In genomic region chr5:65924366-65925093, GRCh38 we compare ENCODE assay signal across 1 cellular context.
TF ChIP-seq lines count a peak whose summit lies in the region.

No MANE protein-coding gene starts in this region.

TF ChIP-seq in HepG2, 621 proteins besides CTCF, POLR2A, EP300 and RAD21 (continued from another document):
- TF ChIP-seq ZBTB3 (CRISPR knock-in tag; IDR thresholded peaks at IDR 0.05; ENCODE audit: borderline replicate concordance, low read depth) (0 out of 2 replicates have a peak, but pooled peaks have one; percentile 25), GABPB1 (CRISPR knock-in tag; IDR thresholded peaks at IDR 0.05) (no peak), ZBTB26 (CRISPR knock-in tag; IDR thresholded peaks at IDR 0.05; ENCODE audit: borderline replicate concordance) (no peak), ZNF143 (CRISPR knock-in tag; IDR thresholded peaks at IDR 0.05) (no peak), ELF3 (CRISPR knock-in tag; IDR thresholded peaks at IDR 0.05) (peak; percentile 9; the same call in 1 of the 2 replicates), ZBTB20 (CRISPR knock-in tag; IDR thresholded peaks at IDR 0.05; ENCODE audit: borderline replicate concordance, low read depth) (no peak), HOXA3 (CRISPR knock-in tag; IDR thresholded peaks at IDR 0.05) (no peak), EHMT2 (IDR thresholded peaks at IDR 0.05; ENCODE audit: borderline replicate concordance, low read depth, low read length) (no peak), ZNF431 (CRISPR knock-in tag; IDR thresholded peaks at IDR 0.05; ENCODE audit: borderline replicate concordance, low read depth) (no peak), SOX6 (IDR thresholded peaks at IDR 0.05) (no peak), SOX6 (CRISPR knock-in tag; IDR thresholded peaks at IDR 0.05) (no peak), TFDP1 (CRISPR knock-in tag; IDR thresholded peaks at IDR 0.05; ENCODE audit: borderline replicate concordance) (no peak), DBP (CRISPR knock-in tag; IDR thresholded peaks at IDR 0.05; ENCODE audit: not compliant biosample characterization) (no peak)
TF ChIP-seq in HepG2: peak in this region for 24.
